In genomic region chr12:65602579-65603295, GRCh38 we compare ENCODE assay signal across 8 cellular contexts.
DNase-seq lines count a peak whose midpoint lies in the region; ATAC-seq and TF ChIP-seq lines count a peak whose summit lies in the region.

No MANE protein-coding gene starts in this region.

- H3K36me3 ChIP-seq in ES-I3 (ENCODE audit: insufficient read depth, low read length): no peaks in the 10 kb centered on the region

- peak; percentile 96 for ATAC-seq in left ventricle myocardium superior
- no peak for ATAC-seq in HG03097 (IDR thresholded peaks at IDR 0.05; ENCODE audit: low FRiP score, unreplicated experiment)
- ATAC-seq in HG03135 (IDR thresholded peaks at IDR 0.05; ENCODE audit: unreplicated experiment): no peak

- peak; percentile 80 for TF ChIP-seq CTCF in HFF-Myc (IDR thresholded peaks at IDR 0.05; ENCODE audit: low read depth, low read length, missing control alignments)

- intact Hi-C loops in left ventricle myocardium superior (cut with micrococcal nuclease): loop anchor here (10.0 kb wide), 1 partner anchor 382 kb away; no protein-coding TSS in a partner anchor

- H3K4me3 ChIP-seq in HFF-Myc (replicated peaks; ENCODE audit: low read depth, low read length): peak overlapping the region; percentile 45

- peaks cover 30% of the 10 kb centered on the region for H3K4me1 ChIP-seq in ES-I3 (ENCODE audit: insufficient read depth, low read length)

- DNase-seq in HFF-Myc (ENCODE audit: extremely low read depth, low read depth) (peak; percentile 86), NCI-H82 (lab: John Stamatoyannopoulos, UW) (peak; percentile 90), amniotic stem cell (lab: John Stamatoyannopoulos, UW) (peak; percentile 92), left ventricle myocardium superior (peak; percentile 72), pulmonary artery endothelial cell (ENCODE audit: low read depth, low spot score) (peak; percentile 86)

- no peaks in the 10 kb centered on the region for H3K9me3 ChIP-seq in ES-I3 (ENCODE audit: control insufficient read depth, insufficient read depth, low read length)

- H3K9ac ChIP-seq in ES-I3 (ENCODE audit: low read depth, low read length): peak overlapping the region; percentile 51
